8 cellular contexts compared by ENCODE assay signal in genomic region chr1:37931148-37931492, GRCh38. TPM values are rescaled to one million over a fixed set of nuclear protein-coding genes. Genes with fewer than 3 reads are reported as not detected.
DNase-seq lines count a peak whose midpoint lies in the region; ATAC-seq, FAIRE-seq and TF ChIP-seq lines count a peak whose summit lies in the region.

No MANE protein-coding gene starts in this region.

- H3K4me1 ChIP-seq in BE2C (no peaks in the 10 kb centered on the region), right cardiac atrium (ENCODE audit: control insufficient read depth, insufficient read depth, low read length) (peaks cover 3% of the 10 kb centered on the region)

- no peak for DNase-seq in BE2C
- no peak for DNase-seq in activated T-helper 2 cell treated with anti-CD3 and anti-CD28 coated beads, Interferon-gamma antibody, Interleukin-2, Interleukin-4, amounts not matched to agents 10 μg/mL and 5 μg/mL and 100 μg/mL, durations not matched to agents 14 hours and 24 hours and 36 hours (ENCODE audit: low spot score)
- DNase-seq in right cardiac atrium, result no peak
- DNase-seq in stimulated activated CD4-positive, alpha-beta T cell treated with anti-CD3 and anti-CD28 coated beads, Interleukin-2, amount 100 ng/mL, for 24 hours, result peak; percentile 29 to 30
- DNase-seq in RCC 7860 (ENCODE audit: low spot score), result no peak
- no peak for DNase-seq in GOT3 (lab: John Stamatoyannopoulos, UW)

- H3K9me3 ChIP-seq in BE2C, result no peaks in the 10 kb centered on the region
- H3K9me3 ChIP-seq in right cardiac atrium (ENCODE audit: control insufficient read depth, low read length), result no peaks in the 10 kb centered on the region

- peak overlapping the region; percentile 89 for H3K27ac ChIP-seq in right cardiac atrium (ENCODE audit: low read length)

- no peaks in the 10 kb centered on the region for H3K36me3 ChIP-seq in BE2C

- H3K36me3 Mint-ChIP-seq in activated T-helper 2 cell treated with anti-CD3 and anti-CD28 coated beads, Interferon-gamma antibody, Interleukin-2, Interleukin-4, amounts not matched to agents 10 μg/mL and 5 μg/mL and 100 μg/mL, durations not matched to agents 14 hours and 24 hours and 36 hours (ENCODE audit: low read depth), result peaks cover 14% of the 10 kb centered on the region

- H3K4me1 Mint-ChIP-seq in activated T-helper 2 cell treated with anti-CD3 and anti-CD28 coated beads, Interferon-gamma antibody, Interleukin-2, Interleukin-4, amounts not matched to agents 10 μg/mL and 5 μg/mL and 100 μg/mL, durations not matched to agents 14 hours and 24 hours and 36 hours (ENCODE audit: low read depth), result peaks cover 28% of the 10 kb centered on the region

- TF ChIP-seq CTCF in BE2C (IDR thresholded peaks at IDR 0.05; ENCODE audit: low read depth, low read length), result no peak

- 8% methylated on average over 15 of the region's 15 CpGs for WGBS in right cardiac atrium

- intact Hi-C loops in activated T-helper 2 cell treated with anti-CD3 and anti-CD28 coated beads, Interferon-gamma antibody, Interleukin-2, Interleukin-4, amounts not matched to agents 10 μg/mL and 5 μg/mL and 100 μg/mL, durations not matched to agents 14 hours and 24 hours and 36 hours (cut with micrococcal nuclease), result loop anchor here (2.0 kb wide), 1 partner anchor 16 kb away; the partner anchor contains the start of gene INPP5B
- intact Hi-C loops in right cardiac atrium (cut with DNase I), result no loop called here

- H3K27me3 Mint-ChIP-seq in activated T-helper 2 cell treated with anti-CD3 and anti-CD28 coated beads, Interferon-gamma antibody, Interleukin-2, Interleukin-4, amounts not matched to agents 10 μg/mL and 5 μg/mL and 100 μg/mL, durations not matched to agents 14 hours and 24 hours and 36 hours (ENCODE audit: low read depth), result no peaks in the 10 kb centered on the region

- H3K27ac Mint-ChIP-seq in activated T-helper 2 cell treated with anti-CD3 and anti-CD28 coated beads, Interferon-gamma antibody, Interleukin-2, Interleukin-4, amounts not matched to agents 10 μg/mL and 5 μg/mL and 100 μg/mL, durations not matched to agents 14 hours and 24 hours and 36 hours, result peak overlapping the region; percentile 71

- ATAC-seq in HG02642 (IDR thresholded peaks at IDR 0.05; ENCODE audit: poor library complexity, unreplicated experiment), result peak; percentile 2
- peak; percentile 4 to 14 for ATAC-seq in right cardiac atrium
- ATAC-seq in HG03354 (IDR thresholded peaks at IDR 0.05; ENCODE audit: poor library complexity, severe bottlenecking, unreplicated experiment), result no peak

- no peaks in the 10 kb centered on the region for H3K9me3 Mint-ChIP-seq in activated T-helper 2 cell treated with anti-CD3 and anti-CD28 coated beads, Interferon-gamma antibody, Interleukin-2, Interleukin-4, amounts not matched to agents 10 μg/mL and 5 μg/mL and 100 μg/mL, durations not matched to agents 14 hours and 24 hours and 36 hours

- no peaks in the 10 kb centered on the region for H3K27me3 ChIP-seq in BE2C
- H3K27me3 ChIP-seq in right cardiac atrium (ENCODE audit: control insufficient read depth, insufficient read depth), result no peaks in the 10 kb centered on the region

- H3K4me3 ChIP-seq in BE2C (ENCODE audit: low read depth, low read length) (peak overlapping the region; percentile 70), right cardiac atrium (ENCODE audit: low read length) (peak overlapping the region; percentile 91)

- no peak for FAIRE-seq in RCC 7860 (lab: Jason Lieb, UNC)

- peak overlapping the region; percentile 89 for H3K4me3 Mint-ChIP-seq in activated T-helper 2 cell treated with anti-CD3 and anti-CD28 coated beads, Interferon-gamma antibody, Interleukin-2, Interleukin-4, amounts not matched to agents 10 μg/mL and 5 μg/mL and 100 μg/mL, durations not matched to agents 14 hours and 24 hours and 36 hours (ENCODE audit: low read depth)

RNA-seq across cellular contexts. Expression of gene INPP5B, which starts 15.7 kb away (rescaled TPM):
- 4.5 TPM for polyA plus RNA-seq in BE2C (2012; ENCODE audit: insufficient read depth, insufficient read length, low read depth)
- total RNA-seq in activated T-helper 2 cell treated with anti-CD3 and anti-CD28 coated beads, Interferon-gamma antibody, Interleukin-2, Interleukin-4, amounts not matched to agents 10 μg/mL and 5 μg/mL and 100 μg/mL, durations not matched to agents 14 hours and 24 hours and 36 hours, result 23.1 and 24.2 TPM in 2 replicates
- 10 to 100 TPM; 16.4 to 22.4 (median 17.6) TPM for total RNA-seq in right cardiac atrium
- 11.7 TPM for polyA plus RNA-seq in right cardiac atrium

RNA-seq across cellular contexts. Expression of gene SF3A3, which starts 58.7 kb away (rescaled TPM):
- polyA plus RNA-seq in BE2C (2012; ENCODE audit: insufficient read depth, insufficient read length, low read depth), result 74.2 TPM
- 105 and 112 TPM in 2 replicates for total RNA-seq in activated T-helper 2 cell treated with anti-CD3 and anti-CD28 coated beads, Interferon-gamma antibody, Interleukin-2, Interleukin-4, amounts not matched to agents 10 μg/mL and 5 μg/mL and 100 μg/mL, durations not matched to agents 14 hours and 24 hours and 36 hours
- 10 to 100 TPM; 25.2 to 34.1 (median 31.0) TPM for total RNA-seq in right cardiac atrium
- 14.4 TPM for polyA plus RNA-seq in right cardiac atrium

Comparison
In these comparisons a context has a peak if more than half of its experiments do, and no peak if none do; other contexts are left out.
1. DNase-seq: peak in stimulated activated CD4-positive, alpha-beta T cell treated with anti-CD3 and anti-CD28 coated beads, Interleukin-2, amount 100 ng/mL, for 24 hours (2 of 2); none in BE2C (single experiment), activated T-helper 2 cell treated with anti-CD3 and anti-CD28 coated beads, Interferon-gamma antibody, Interleukin-2, Interleukin-4, amounts not matched to agents 10 μg/mL and 5 μg/mL and 100 μg/mL, durations not matched to agents 14 hours and 24 hours and 36 hours (single experiment), right cardiac atrium (0 of 3), RCC 7860 (single experiment) and GOT3 (single experiment).